In genomic region chr1:9595968-9596340, GRCh38 we compare ENCODE assay signal across 15 cellular contexts. TPM values are rescaled to one million over a fixed set of nuclear protein-coding genes. Genes with fewer than 3 reads are reported as not detected.
DNase-seq lines count a peak whose midpoint lies in the region; ATAC-seq and TF ChIP-seq lines count a peak whose summit lies in the region.
"Had no signal": no experiment of that assay in that cellular context is flagged by ENCODE, and none has a peak within 500 bp of the region (broad histone marks: within the 10 kb centered on the region; RNA-seq: fewer than 3 reads in every experiment).

No MANE protein-coding gene starts in this region.

- H3K27ac Mint-ChIP-seq in T-helper 17 cell = peak overlapping the region; percentile 19
- peak overlapping the region; percentile 70 to 78 (median 76) for H3K27ac Mint-ChIP-seq in nephron
- H3K27ac Mint-ChIP-seq: CD4-positive, alpha-beta T cell had no signal

- no peaks in the 10 kb centered on the region for H3K27me3 Mint-ChIP-seq in T-helper 17 cell
- H3K27me3 Mint-ChIP-seq in nephron (ENCODE audit: low read depth) = no peaks in the 10 kb centered on the region
- H3K27me3 Mint-ChIP-seq: CD4-positive, alpha-beta T cell had no signal

- H3K4me3 Mint-ChIP-seq in T-helper 17 cell (no peak overlapping the region), nephron (peak overlapping the region in 1 of 3 experiments; percentile 42)
- H3K4me3 Mint-ChIP-seq: CD4-positive, alpha-beta T cell had no signal

- H3K4me1 Mint-ChIP-seq in T-helper 17 cell (peaks cover 9% of the 10 kb centered on the region), nephron (peaks cover 35% of the 10 kb centered on the region)

- peaks cover 38% of the 10 kb centered on the region for H3K36me3 ChIP-seq in left ventricle myocardium inferior

- peak overlapping the region; percentile 54 for H3K27ac ChIP-seq in left ventricle myocardium inferior (replicated peaks)
- H3K27ac ChIP-seq: KMS-11 had no signal

- intact Hi-C loops in left ventricle myocardium inferior (cut with micrococcal nuclease) = no loop called here
- intact Hi-C loops in cardiac septum (cut with DNase I) = no loop called here

- peaks cover 64% of the 10 kb centered on the region for H3K4me1 ChIP-seq in left ventricle myocardium inferior

- no peaks in the 10 kb centered on the region for H3K9me3 Mint-ChIP-seq in nephron
- H3K9me3 Mint-ChIP-seq: CD4-positive, alpha-beta T cell had no signal

- DNase-seq in left ventricle myocardium inferior (no peak), cardiac septum (ENCODE audit: low spot score) (no peak), T-helper 17 cell (no peak), mucosa of gallbladder (ENCODE audit: low spot score) (no peak)
- DNase-seq: CD4-positive, alpha-beta T cell; NCI-H146; NCI-H2029; NCI-H524 treated with DMSO at 0.1 percent for 48 hours; OCI-M1 had no signal

- H3K9me3 ChIP-seq in left ventricle myocardium inferior (replicated peaks) = no peaks in the 10 kb centered on the region
- no peaks in the 10 kb centered on the region for H3K9me3 ChIP-seq in T-helper 17 cell (ENCODE audit: control insufficient read depth, low read length, poor library complexity, severe bottlenecking)
- H3K9me3 ChIP-seq: BE2C, HAP-1 had no signal

- TF ChIP-seq CTCF in left ventricle myocardium inferior (IDR thresholded peaks at IDR 0.05; ENCODE audit: borderline replicate concordance) = no peak
- no peak for TF ChIP-seq CTCF in nephron (IDR thresholded peaks at IDR 0.05; ENCODE audit: unreplicated experiment in 3 of 3)

- no peaks in the 10 kb centered on the region for H3K36me3 Mint-ChIP-seq in T-helper 17 cell (ENCODE audit: low read depth)
- peaks cover 14% of the 10 kb centered on the region for H3K36me3 Mint-ChIP-seq in nephron (ENCODE audit: low read depth)

- no peak overlapping the region for H3K4me3 ChIP-seq in left ventricle myocardium inferior
- H3K4me3 ChIP-seq: HAP-1 had no signal

- no peak for ATAC-seq in T-helper 17 cell
- no peak for ATAC-seq in HG03457 (IDR thresholded peaks at IDR 0.05; ENCODE audit: unreplicated experiment)
- no peak for ATAC-seq in HG02763 (IDR thresholded peaks at IDR 0.05; ENCODE audit: unreplicated experiment)

- no peaks in the 10 kb centered on the region for H3K27me3 ChIP-seq in left ventricle myocardium inferior (ENCODE audit: low read depth)
- H3K27me3 ChIP-seq: BE2C had no signal

RNA-seq across cellular contexts. Expression of gene TMEM201, which starts 7.2 kb away (rescaled TPM):
- total RNA-seq in left ventricle myocardium inferior (21.1 TPM), cardiac septum (19.0 TPM), T-helper 17 cell (10 to 100 TPM; 10.5 to 14.0 TPM), mucosa of gallbladder (8.8 TPM)

RNA-seq across cellular contexts. Expression of gene PIK3CD, which starts 55.6 kb away (rescaled TPM):
- total RNA-seq in left ventricle myocardium inferior (2.6 TPM), cardiac septum (3.0 TPM), T-helper 17 cell (100 to 1,000 TPM; 177 to 204 TPM), mucosa of gallbladder (17.6 TPM)

RNA-seq across cellular contexts. Expression of gene SLC25A33, which starts 56.7 kb away (rescaled TPM):
- 6.2 TPM for total RNA-seq in left ventricle myocardium inferior
- total RNA-seq in cardiac septum = 4.0 TPM
- 1 to 10 TPM; 3.7 to 4.9 TPM for total RNA-seq in T-helper 17 cell
- 4.5 TPM for total RNA-seq in mucosa of gallbladder
